ENCODE assay signal across 8 cellular contexts in genomic region chr14:24425704-24426103, GRCh38. TPM values are rescaled to one million over a fixed set of nuclear protein-coding genes. Genes with fewer than 3 reads are reported as not detected.
DNase-seq lines count a peak whose midpoint lies in the region; ATAC-seq and TF ChIP-seq lines count a peak whose summit lies in the region.
"Had no signal": no experiment of that assay in that cellular context is flagged by ENCODE, and none has a peak within 500 bp of the region (broad histone marks: within the 10 kb centered on the region; RNA-seq: fewer than 3 reads in every experiment).

No MANE protein-coding gene starts in this region.

- no peaks in the 10 kb centered on the region for H3K9me3 Mint-ChIP-seq in activated naive CD8-positive, alpha-beta T cell (ENCODE audit: low read depth)
- no peaks in the 10 kb centered on the region for H3K9me3 Mint-ChIP-seq in activated naive CD8-positive, alpha-beta T cell treated with anti-CD3 and anti-CD28 coated beads for 36 hours
- H3K9me3 Mint-ChIP-seq in chondrocyte (ENCODE audit: low read depth) (peaks cover 3% of the 10 kb centered on the region), CD14-positive monocyte (no peaks in the 10 kb centered on the region)
- H3K9me3 Mint-ChIP-seq in stimulated activated effector memory CD8-positive, alpha-beta T cell treated with anti-CD3 and anti-CD28 coated beads, Interleukin-12 subunit alpha, Interleukin-12 subunit beta, amount 100 ng/mL, for 72 hours = no peaks in the 10 kb centered on the region
- H3K9me3 Mint-ChIP-seq: activated T-cell treated with anti-CD3 and anti-CD28 coated beads, Interleukin-2, amount 50 U/mL, for 24 hours had no signal

- H3K27ac Mint-ChIP-seq in activated naive CD8-positive, alpha-beta T cell = peak overlapping the region; percentile 68
- no peak overlapping the region for H3K27ac Mint-ChIP-seq in activated naive CD8-positive, alpha-beta T cell treated with anti-CD3 and anti-CD28 coated beads for 36 hours
- H3K27ac Mint-ChIP-seq in chondrocyte (ENCODE audit: unreplicated experiment) (peak overlapping the region; percentile 94), CD14-positive monocyte (no peak overlapping the region)
- peak overlapping the region; percentile 84 for H3K27ac Mint-ChIP-seq in stimulated activated effector memory CD8-positive, alpha-beta T cell treated with anti-CD3 and anti-CD28 coated beads, Interleukin-12 subunit alpha, Interleukin-12 subunit beta, amount 100 ng/mL, for 72 hours

- H3K36me3 Mint-ChIP-seq in activated naive CD8-positive, alpha-beta T cell = no peaks in the 10 kb centered on the region
- H3K36me3 Mint-ChIP-seq in activated naive CD8-positive, alpha-beta T cell treated with anti-CD3 and anti-CD28 coated beads for 36 hours = peaks cover 2% of the 10 kb centered on the region
- H3K36me3 Mint-ChIP-seq in chondrocyte (ENCODE audit: low read depth) (no peaks in the 10 kb centered on the region), CD14-positive monocyte (no peaks in the 10 kb centered on the region)
- peaks cover 18% of the 10 kb centered on the region for H3K36me3 Mint-ChIP-seq in stimulated activated effector memory CD8-positive, alpha-beta T cell treated with anti-CD3 and anti-CD28 coated beads, Interleukin-12 subunit alpha, Interleukin-12 subunit beta, amount 100 ng/mL, for 72 hours

- no peak overlapping the region for H3K4me3 Mint-ChIP-seq in activated naive CD8-positive, alpha-beta T cell
- no peak overlapping the region for H3K4me3 Mint-ChIP-seq in activated naive CD8-positive, alpha-beta T cell treated with anti-CD3 and anti-CD28 coated beads for 36 hours
- H3K4me3 Mint-ChIP-seq in chondrocyte (ENCODE audit: unreplicated experiment) (no peak overlapping the region), CD14-positive monocyte (no peak overlapping the region)
- peak overlapping the region; percentile 5 for H3K4me3 Mint-ChIP-seq in stimulated activated effector memory CD8-positive, alpha-beta T cell treated with anti-CD3 and anti-CD28 coated beads, Interleukin-12 subunit alpha, Interleukin-12 subunit beta, amount 100 ng/mL, for 72 hours
- H3K4me3 Mint-ChIP-seq: activated T-cell treated with anti-CD3 and anti-CD28 coated beads, Interleukin-2, amount 50 U/mL, for 24 hours had no signal

- no peaks in the 10 kb centered on the region for H3K27me3 Mint-ChIP-seq in activated naive CD8-positive, alpha-beta T cell
- no peaks in the 10 kb centered on the region for H3K27me3 Mint-ChIP-seq in activated naive CD8-positive, alpha-beta T cell treated with anti-CD3 and anti-CD28 coated beads for 36 hours
- no peaks in the 10 kb centered on the region for H3K27me3 Mint-ChIP-seq in chondrocyte (ENCODE audit: low read depth)
- H3K27me3 Mint-ChIP-seq in CD14-positive monocyte (ENCODE audit: low read depth in 3 of 3) = peaks cover 5 to 10% (median 9%) of the 10 kb centered on the region in 3 donors
- H3K27me3 Mint-ChIP-seq: activated T-cell treated with anti-CD3 and anti-CD28 coated beads, Interleukin-2, amount 50 U/mL, for 24 hours had no signal

- DNase-seq in activated naive CD8-positive, alpha-beta T cell treated with anti-CD3 and anti-CD28 coated beads for 36 hours = no peak
- DNase-seq in chondrocyte (ENCODE audit: low spot score) (no peak), CD14-positive monocyte (ENCODE audit: low spot score) (no peak)
- no peak for DNase-seq in stimulated activated effector memory CD8-positive, alpha-beta T cell treated with anti-CD3 and anti-CD28 coated beads, Interleukin-12 subunit alpha, Interleukin-12 subunit beta, amount 100 ng/mL, for 72 hours (ENCODE audit: low spot score in 2 of 2)
- no peak for DNase-seq in effector CD4-positive, alpha-beta T cell
- DNase-seq: activated T-cell treated with anti-CD3 and anti-CD28 coated beads, Interleukin-2, amount 50 U/mL, for 24 hours; DMS79 had no signal

- intact Hi-C loops in CD14-positive monocyte (cut with micrococcal nuclease) = no loop called here

- ATAC-seq in stimulated activated effector memory CD8-positive, alpha-beta T cell treated with anti-CD3 and anti-CD28 coated beads, Interleukin-12 subunit alpha, Interleukin-12 subunit beta, amount 100 ng/mL, for 72 hours = peak; percentile 7

- TF ChIP-seq CTCF in chondrocyte (IDR thresholded peaks at IDR 0.05) (no peak), CD14-positive monocyte (IDR thresholded peaks at IDR 0.05) (no peak)

- peaks cover 30% of the 10 kb centered on the region for H3K4me1 Mint-ChIP-seq in activated naive CD8-positive, alpha-beta T cell (ENCODE audit: low read depth)
- H3K4me1 Mint-ChIP-seq in activated naive CD8-positive, alpha-beta T cell treated with anti-CD3 and anti-CD28 coated beads for 36 hours = peaks cover 28% of the 10 kb centered on the region
- H3K4me1 Mint-ChIP-seq in chondrocyte (ENCODE audit: low read depth) = peaks cover 28% of the 10 kb centered on the region
- H3K4me1 Mint-ChIP-seq in stimulated activated effector memory CD8-positive, alpha-beta T cell treated with anti-CD3 and anti-CD28 coated beads, Interleukin-12 subunit alpha, Interleukin-12 subunit beta, amount 100 ng/mL, for 72 hours = peaks cover 33% of the 10 kb centered on the region
- peaks cover 18% of the 10 kb centered on the region for H3K4me1 Mint-ChIP-seq in CD14-positive monocyte

RNA-seq across cellular contexts. Expression of gene CBLN3, which starts 3.8 kb away (rescaled TPM):
- total RNA-seq in activated naive CD8-positive, alpha-beta T cell treated with anti-CD3 and anti-CD28 coated beads for 36 hours = 1 to 10 TPM; 5.5 to 6.4 TPM
- 5.2 to 6.1 TPM (median 5.5 TPM) in 3 replicates for total RNA-seq in chondrocyte
- under 1 TPM in 1 of 2 donors, not detected in 1; 0.07 TPM for polyA plus RNA-seq in CD14-positive monocyte

RNA-seq across cellular contexts. Expression of gene KHNYN, which starts 4.0 kb away (rescaled TPM):
- total RNA-seq in activated naive CD8-positive, alpha-beta T cell treated with anti-CD3 and anti-CD28 coated beads for 36 hours = 10 to 100 TPM; 47.3 to 48.7 TPM
- 44.4 to 53.8 TPM (median 53.7 TPM) in 3 replicates for total RNA-seq in chondrocyte
- polyA plus RNA-seq in CD14-positive monocyte = 10 to 100 TPM; 12.4 to 16.0 TPM

RNA-seq across cellular contexts. Expression of gene SDR39U1, which starts 16.9 kb away (rescaled TPM):
- total RNA-seq in activated naive CD8-positive, alpha-beta T cell treated with anti-CD3 and anti-CD28 coated beads for 36 hours = 10 to 100 TPM; 57.8 to 59.0 TPM
- total RNA-seq in chondrocyte = 34.6 to 52.9 TPM (median 35.3 TPM) in 3 replicates
- 10 to 100 TPM; 37.3 to 39.2 TPM for polyA plus RNA-seq in CD14-positive monocyte

RNA-seq across cellular contexts. Expression of gene NYNRIN, which starts 26.9 kb away (rescaled TPM):
- total RNA-seq in activated naive CD8-positive, alpha-beta T cell treated with anti-CD3 and anti-CD28 coated beads for 36 hours = under 1 TPM; 0.08 to 0.10 TPM
- 20.0 to 32.1 TPM (median 21.0 TPM) in 3 replicates for total RNA-seq in chondrocyte
- polyA plus RNA-seq in CD14-positive monocyte = under 1 TPM; 0.18 to 0.40 TPM

RNA-seq across cellular contexts. Expression of gene NFATC4, which starts 57.7 kb away (rescaled TPM):
- 1 to 10 TPM in 1 of 2 experiments, under 1 TPM in 1; 0.54 to 1.1 TPM for total RNA-seq in activated naive CD8-positive, alpha-beta T cell treated with anti-CD3 and anti-CD28 coated beads for 36 hours
- 93.4 to 99.2 TPM (median 97.7 TPM) in 3 replicates for total RNA-seq in chondrocyte
- not detected for polyA plus RNA-seq in CD14-positive monocyte

Comparison
In these comparisons a context has a peak if more than half of its experiments do, and no peak if none do; other contexts are left out.
1. H3K27ac Mint-ChIP-seq: peak in activated naive CD8-positive, alpha-beta T cell (single experiment), chondrocyte (single experiment) and stimulated activated effector memory CD8-positive, alpha-beta T cell treated with anti-CD3 and anti-CD28 coated beads, Interleukin-12 subunit alpha, Interleukin-12 subunit beta, amount 100 ng/mL, for 72 hours (single experiment); none in activated naive CD8-positive, alpha-beta T cell treated with anti-CD3 and anti-CD28 coated beads for 36 hours (single experiment) and CD14-positive monocyte (0 of 7).